8 cellular contexts compared by ENCODE assay signal in genomic region chr20:20824924-20825584, GRCh38.
DNase-seq lines count a peak whose midpoint lies in the region; ATAC-seq, FAIRE-seq and TF ChIP-seq lines count a peak whose summit lies in the region.

No MANE protein-coding gene starts in this region.

- peak overlapping the region; percentile 26 for H3K4me2 ChIP-seq in GM12878 (ENCODE audit: control insufficient read depth, insufficient read depth)

- no peak overlapping the region for H3K9ac ChIP-seq in GM12878 (ENCODE audit: control insufficient read depth, insufficient read depth, low read length)

- DNase-seq in MV-4-11 (lab: John Stamatoyannopoulos, UW) (peak; percentile 47), T-cell (peak in 28 of 34 experiments; percentile 3 to 55 (median 29)), GM12878 (ENCODE audit: low read depth, low spot score) (peak; percentile 11), immature natural killer cell (peak; percentile 34 to 47 (median 43))
- peak; percentile 63 for DNase-seq in stimulated activated CD4-positive, alpha-beta T cell treated with anti-CD3 and anti-CD28 coated beads, Interleukin-15, amount 100 ng/mL, for 24 hours

- ATAC-seq in GM21360 (IDR thresholded peaks at IDR 0.05; ENCODE audit: unreplicated experiment) (peak; percentile 74), T-cell (replicated peaks in 1 of 4) (peak in 2 of 4 experiments; percentile 36 to 58), GM12878 (peak; percentile 93), GM18517 (IDR thresholded peaks at IDR 0.05; ENCODE audit: unreplicated experiment) (no peak)

- H3K4me3 Mint-ChIP-seq in T-cell (no peak overlapping the region), immature natural killer cell (no peak overlapping the region)

- RAD21 ChIA-PET in GM12878 (lab: Charles Lee; ENCODE audit: unreplicated experiment) = interaction anchor here (0.6 to 4.8 kb wide), 22 partner anchors 24 to 741 kb away, joined by 3 to 36 read pairs (median 4); partner anchors contain the start of gene RALGAPA2

- H3K79me2 ChIP-seq in GM12878 (ENCODE audit: control insufficient read depth, insufficient read depth, low read length) = no peaks in the 10 kb centered on the region

- H3K9me3 ChIP-seq in GM12878 (replicated peaks; ENCODE audit: control insufficient read depth, insufficient read depth, low read length) = no peaks in the 10 kb centered on the region; the same call in 2 of the 3 replicates

- TF ChIP-seq CTCF in C4-2B (conservative IDR thresholded peaks at IDR 0.05) = peak; percentile 87
- peak; percentile 81 to 89 (median 82) for TF ChIP-seq CTCF in GM12878 (IDR thresholded peaks at IDR 0.05 in 2 of 3, conservative IDR thresholded peaks at IDR 0.05 in 1 of 3; ENCODE audit: control insufficient read depth in 2 of 3, extremely low read depth in 1 of 3, insufficient read depth in 1 of 3, low read depth in 3 of 3, low read length in 3 of 3)

- intact Hi-C loops in GM12878 (cut with micrococcal nuclease; ENCODE audit: unreplicated experiment) = loop anchor here (1.0 to 5.0 kb wide), 3 partner anchors 93 to 743 kb away; no protein-coding TSS in a partner anchor

- H3K4me1 ChIP-seq in GM12878 (ENCODE audit: control insufficient read depth, insufficient read depth, low read length) = no peaks in the 10 kb centered on the region

- TF ChIP-seq RAD21 in GM12878 (IDR thresholded peaks at IDR 0.05; ENCODE audit: insufficient read depth, low read depth, low read length) = peak; percentile 91

- peak; percentile 92 for FAIRE-seq in GM12878 (lab: Jason Lieb, UNC)

- TF ChIP-seq POLR2A in GM12878 (IDR thresholded peaks at IDR 0.05; ENCODE audit: low read depth, low read length) = no peak

- CTCF ChIA-PET in T-cell (lab: Charles Lee) = interaction anchor here in 1 of 2 donors (0.8 kb wide), 1 partner anchor 114 kb away, joined by 3 read pairs; no protein-coding TSS in a partner anchor
- CTCF ChIA-PET in GM12878 (lab: Yijun Ruan, JAX) = interaction anchor here (0.6 to 11.1 kb wide), 41 partner anchors 8 to 669 kb away, joined by 3 to 115 read pairs (median 5); no protein-coding TSS in a partner anchor

- H3K36me3 Mint-ChIP-seq in T-cell = no peaks in the 10 kb centered on the region
- no peaks in the 10 kb centered on the region for H3K36me3 Mint-ChIP-seq in immature natural killer cell

- no peak overlapping the region for H3K4me3 ChIP-seq in GM12878

- H4K20me1 ChIP-seq in GM12878 (ENCODE audit: control insufficient read depth, insufficient read depth) = no peaks in the 10 kb centered on the region

- no peaks in the 10 kb centered on the region for H3K27me3 ChIP-seq in GM12878 (replicated peaks in 1 of 2; ENCODE audit: control insufficient read depth in 2 of 2, insufficient read depth in 2 of 2, low read length in 1 of 2)

- H3K27ac Mint-ChIP-seq in T-cell = no peak overlapping the region
- H3K27ac Mint-ChIP-seq in immature natural killer cell = peak overlapping the region in 1 of 6 donors; percentile 63

- in situ Hi-C loops in GM12878 (cut with MboI) = loop anchor here (5.0 kb wide), 1 partner anchor 163 kb away; no protein-coding TSS in a partner anchor

- SMC1A ChIA-PET in GM12878 (lab: Charles Lee; ENCODE audit: uncharacterized antibody, unreplicated experiment) = interaction anchor here (0.7 to 3.6 kb wide), 24 partner anchors 45 to 443 kb away, joined by 3 to 32 read pairs (median 4); partner anchors contain the start of gene RALGAPA2

- H3K27ac ChIP-seq in C4-2B (no peak overlapping the region), GM12878 (ENCODE audit: control insufficient read depth, insufficient read depth) (no peak overlapping the region)

- H2AFZ ChIP-seq in GM12878 (ENCODE audit: control insufficient read depth, low read depth, low read length) = peak overlapping the region; percentile 72

- 8% methylated on average over 18 of the region's 18 CpGs for WGBS in GM12878 (ENCODE audit: insufficient coverage, insufficient replicate concordance, low lambda C conversion rate, missing lambda C conversion rate)

- no peaks in the 10 kb centered on the region for H3K36me3 ChIP-seq in GM12878 (ENCODE audit: control insufficient read depth in 2 of 2, insufficient read depth in 2 of 2, low read length in 1 of 2)

- H3K9me3 Mint-ChIP-seq in T-cell (no peaks in the 10 kb centered on the region), immature natural killer cell (no peaks in the 10 kb centered on the region)

- H3K4me1 Mint-ChIP-seq in T-cell (peaks cover 2 to 5% (median 2%) of the 10 kb centered on the region in 3 donors), immature natural killer cell (peaks cover 0 to 3% of the 10 kb centered on the region in 2 donors)

- TF ChIP-seq EP300 in GM12878 (IDR thresholded peaks at IDR 0.05; ENCODE audit: borderline replicate concordance in 1 of 2, control insufficient read depth in 1 of 2, low read depth in 2 of 2, low read length in 2 of 2) = no peak

- POLR2A ChIA-PET in T-cell (lab: Charles Lee) = no interaction called here
- POLR2A ChIA-PET in GM12878 (lab: Charles Lee) = interaction anchor here (0.7 kb wide), 1 partner anchor 114 kb away, joined by 3 read pairs; no protein-coding TSS in a partner anchor

- H3K27me3 Mint-ChIP-seq in T-cell = peaks cover 28 to 32% of the 10 kb centered on the region in 2 donors
- H3K27me3 Mint-ChIP-seq in immature natural killer cell (ENCODE audit: low read depth in 3 of 3) = peaks cover 0 to 5% (median 2%) of the 10 kb centered on the region in 3 donors

- BruUV-seq in GM12878 (replicated peaks; lab: Mats Ljungman, UMichigan) = no TSS peak

TF ChIP-seq in GM12878, 131 proteins besides CTCF, POLR2A, EP300 and RAD21 (continues in another document):
- TF ChIP-seq USF2 (IDR thresholded peaks at IDR 0.05; ENCODE audit: borderline replicate concordance, low read depth, low read length) = no peak
- no peak for TF ChIP-seq HDAC2 (IDR thresholded peaks at IDR 0.05)
- TF ChIP-seq RELB (IDR thresholded peaks at IDR 0.05; ENCODE audit: low read depth) = 0 out of 2 replicates have a peak, but pooled peaks have one; percentile 47
- no peak for TF ChIP-seq TARDBP (IDR thresholded peaks at IDR 0.05; ENCODE audit: borderline replicate concordance)
- no peak for TF ChIP-seq BCL3 (IDR thresholded peaks at IDR 0.05; ENCODE audit: borderline replicate concordance, insufficient read depth, low read depth, low read length, poor library complexity, severe bottlenecking)
- no peak for TF ChIP-seq CBX3 (IDR thresholded peaks at IDR 0.05; ENCODE audit: borderline replicate concordance, low read depth)
- peak; percentile 44; the same call in 1 of the 2 replicates for TF ChIP-seq RUNX3 (IDR thresholded peaks at IDR 0.05; ENCODE audit: low read length)
- no peak for TF ChIP-seq BRCA1 (IDR thresholded peaks at IDR 0.05; ENCODE audit: low read depth, low read length)
- TF ChIP-seq YY1 (IDR thresholded peaks at IDR 0.05; ENCODE audit: low read depth, low read length) = peak; percentile 61
- TF ChIP-seq MYB (IDR thresholded peaks at IDR 0.05; ENCODE audit: borderline replicate concordance, low read depth, low read length) = no peak
- no peak for TF ChIP-seq TAF1 (IDR thresholded peaks at IDR 0.05; ENCODE audit: borderline replicate concordance, low read depth, low read length)
- no peak for TF ChIP-seq BMI1 (IDR thresholded peaks at IDR 0.05; ENCODE audit: borderline replicate concordance)
- no peak for TF ChIP-seq MXI1 (IDR thresholded peaks at IDR 0.05; ENCODE audit: low read depth, low read length)
- no peak for TF ChIP-seq ZNF24 (IDR thresholded peaks at IDR 0.05)
- TF ChIP-seq RELA (IDR thresholded peaks at IDR 0.05; ENCODE audit: borderline replicate concordance, partially characterized antibody) = no peak
- 0 out of 2 replicates have a peak, but pooled peaks have one; percentile 18 for TF ChIP-seq TCF7 (IDR thresholded peaks at IDR 0.05; ENCODE audit: borderline replicate concordance)
- no peak for TF ChIP-seq USF1 (IDR thresholded peaks at IDR 0.05; ENCODE audit: borderline replicate concordance, extremely low read length, insufficient read depth, low read depth, low read length)

Comparison
In these comparisons a context has a peak if more than half of its experiments do, and no peak if none do; other contexts are left out.
1. DNase-seq: peak in every context shown above with its lines; median percentile 63 in stimulated activated CD4-positive, alpha-beta T cell treated with anti-CD3 and anti-CD28 coated beads, Interleukin-15, amount 100 ng/mL, for 24 hours; 47 in MV-4-11; 43 in immature natural killer cell; 29 in T-cell; 11 in GM12878.